Comparison of ENCODE assay signal across 11 cellular contexts in the genomic region with DNA sequence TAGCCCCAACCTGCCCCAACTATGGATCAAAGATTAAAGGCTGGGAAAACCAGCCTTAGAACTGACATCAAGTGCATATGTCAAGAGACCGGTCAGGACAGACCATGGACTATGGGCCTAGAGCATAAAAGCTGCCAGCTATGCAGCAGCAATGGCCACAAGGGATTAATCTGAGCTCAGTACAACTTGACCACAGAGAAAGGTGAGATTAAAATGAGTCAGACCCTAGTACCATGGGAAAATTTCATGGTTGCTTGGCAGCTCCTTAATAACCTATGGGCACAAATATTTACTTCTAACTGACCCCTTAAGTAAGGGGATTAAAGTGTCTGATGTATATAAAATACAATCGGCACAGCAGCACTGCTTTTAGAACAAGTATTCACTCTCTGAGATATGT.
"Had no signal": no experiment of that assay in that cellular context is flagged by ENCODE, and none has a peak within 500 bp of the region (broad histone marks: within the 10 kb centered on the region; RNA-seq: fewer than 3 reads in every experiment).

No MANE protein-coding gene starts in this region.

- H3K4me3 ChIP-seq: sigmoid colon, thoracic aorta had no signal

- H3K27ac Mint-ChIP-seq: activated naive CD8-positive, alpha-beta T cell treated with anti-CD3 and anti-CD28 coated beads, Interleukin-2, amount 10 ng/mL, durations not matched to agents 7 days and 5 days; stimulated activated effector memory CD8-positive, alpha-beta T cell treated with anti-CD3 and anti-CD28 coated beads, Interleukin-12 subunit alpha, Interleukin-12 subunit beta, amount 100 ng/mL, for 72 hours had no signal

- H3K4me3 Mint-ChIP-seq: activated naive CD8-positive, alpha-beta T cell treated with anti-CD3 and anti-CD28 coated beads, Interleukin-2, amount 10 ng/mL, durations not matched to agents 7 days and 5 days; neural crest cell; stimulated activated effector memory CD8-positive, alpha-beta T cell treated with anti-CD3 and anti-CD28 coated beads, Interleukin-12 subunit alpha, Interleukin-12 subunit beta, amount 100 ng/mL, for 72 hours had no signal

- H3K27ac ChIP-seq: sigmoid colon, thoracic aorta had no signal

- H3K27me3 Mint-ChIP-seq: activated naive CD8-positive, alpha-beta T cell treated with anti-CD3 and anti-CD28 coated beads, Interleukin-2, amount 10 ng/mL, durations not matched to agents 7 days and 5 days had no signal

- H3K9me3 ChIP-seq: sigmoid colon, thoracic aorta had no signal

- H3K36me3 ChIP-seq: sigmoid colon, thoracic aorta had no signal

- H3K36me3 Mint-ChIP-seq: stimulated activated effector memory CD8-positive, alpha-beta T cell treated with anti-CD3 and anti-CD28 coated beads, Interleukin-12 subunit alpha, Interleukin-12 subunit beta, amount 100 ng/mL, for 72 hours had no signal

- H3K27me3 ChIP-seq: sigmoid colon had no signal

- H3K4me1 Mint-ChIP-seq: activated naive CD8-positive, alpha-beta T cell treated with anti-CD3 and anti-CD28 coated beads, Interleukin-2, amount 10 ng/mL, durations not matched to agents 7 days and 5 days; neural crest cell; stimulated activated effector memory CD8-positive, alpha-beta T cell treated with anti-CD3 and anti-CD28 coated beads, Interleukin-12 subunit alpha, Interleukin-12 subunit beta, amount 100 ng/mL, for 72 hours had no signal

- DNase-seq: activated CD4-positive, CD25-positive, alpha-beta regulatory T cell treated with anti-CD3 and anti-CD28 coated beads, Interleukin-2, amount 50 U/mL, for 72 hours; activated naive CD4-positive, alpha-beta T cell; activated naive CD8-positive, alpha-beta T cell treated with anti-CD3 and anti-CD28 coated beads, Interleukin-2, amount 10 ng/mL, durations not matched to agents 7 days and 5 days; activated T-cell treated with anti-CD3 and anti-CD28 coated beads for 4 hours; aorta; erythroblast; sigmoid colon; stimulated activated CD4-positive, alpha-beta T cell treated with anti-CD3 and anti-CD28 coated beads, Interleukin-12 subunit alpha, Interleukin-12 subunit beta, amount 100 ng/mL, for 4 hours had no signal

- ATAC-seq: stimulated activated effector memory CD8-positive, alpha-beta T cell treated with anti-CD3 and anti-CD28 coated beads, Interleukin-12 subunit alpha, Interleukin-12 subunit beta, amount 100 ng/mL, for 72 hours had no signal
